20 cellular contexts compared by ENCODE assay signal in genomic region chr7:459584-460373, GRCh38. TPM values are rescaled to one million over a fixed set of nuclear protein-coding genes. Genes with fewer than 3 reads are reported as not detected.
DNase-seq lines count a peak whose midpoint lies in the region; ATAC-seq and TF ChIP-seq lines count a peak whose summit lies in the region.
"Had no signal": no experiment of that assay in that cellular context is flagged by ENCODE, and none has a peak within 500 bp of the region (broad histone marks: within the 10 kb centered on the region; RNA-seq: fewer than 3 reads in every experiment).

No MANE protein-coding gene starts in this region.

- no peak overlapping the region for H3K4me3 Mint-ChIP-seq in glutamatergic neuron (ENCODE audit: unreplicated experiment)
- H3K4me3 Mint-ChIP-seq: activated naive CD4-positive, alpha-beta T cell treated with anti-CD3 and anti-CD28 coated beads, Interleukin-2, amount 10 ng/mL, durations not matched to agents 7 days and 5 days had no signal

- H3K4me1 ChIP-seq in ACC112 (ENCODE audit: control insufficient read depth, insufficient read depth, low read length, unreplicated experiment), result peaks cover 22% of the 10 kb centered on the region
- H3K4me1 ChIP-seq in osteoblast (ENCODE audit: insufficient read depth, low read length), result peaks cover 30% of the 10 kb centered on the region

- H4K20me1 ChIP-seq in osteoblast (ENCODE audit: insufficient read depth, low read length), result no peaks in the 10 kb centered on the region

- no peaks in the 10 kb centered on the region for H3K36me3 Mint-ChIP-seq in glutamatergic neuron (ENCODE audit: unreplicated experiment)
- H3K36me3 Mint-ChIP-seq: activated naive CD4-positive, alpha-beta T cell treated with anti-CD3 and anti-CD28 coated beads, Interleukin-2, amount 10 ng/mL, durations not matched to agents 7 days and 5 days had no signal

- ATAC-seq in GM21786 (IDR thresholded peaks at IDR 0.05; ENCODE audit: unreplicated experiment), result no peak

- no peaks in the 10 kb centered on the region for H3K36me3 ChIP-seq in ACC112 (ENCODE audit: insufficient read depth, low read length)
- no peaks in the 10 kb centered on the region for H3K36me3 ChIP-seq in osteoblast (ENCODE audit: insufficient read depth, low read length)
- H3K36me3 ChIP-seq: BLaER1 treated with 17β-estradiol and CSF1 and Interleukin-3, amounts not matched to agents 10 nM and 100 nM; upper lobe of left lung had no signal

- H3K27me3 Mint-ChIP-seq in glutamatergic neuron (ENCODE audit: unreplicated experiment), result peaks cover 2% of the 10 kb centered on the region
- H3K27me3 Mint-ChIP-seq: activated naive CD4-positive, alpha-beta T cell treated with anti-CD3 and anti-CD28 coated beads, Interleukin-2, amount 10 ng/mL, durations not matched to agents 7 days and 5 days had no signal

- CTCF ChIA-PET in RWPE1 (lab: Yijun Ruan, JAX), result interaction anchor here (0.6 kb wide), 1 partner anchor 508 kb away, joined by 3 read pairs; no protein-coding TSS in a partner anchor

- no peak overlapping the region for H3K27ac Mint-ChIP-seq in glutamatergic neuron (ENCODE audit: unreplicated experiment)
- H3K27ac Mint-ChIP-seq: activated naive CD4-positive, alpha-beta T cell treated with anti-CD3 and anti-CD28 coated beads, Interleukin-2, amount 10 ng/mL, durations not matched to agents 7 days and 5 days had no signal

- in situ Hi-C loops in ACHN (cut with HindIII; ENCODE audit: low pct_ligation_motif_present, low pct_unique_long_range_greater_than_20kb, low sequenced_read_pairs), result no loop called here

- H3K27ac ChIP-seq in ACC112 (ENCODE audit: low read depth, low read length) (0 out of 2 replicates have a peak overlapping the region, but pooled peaks have one; percentile 2), RWPE1 (peak overlapping the region; percentile 2; the same call in 1 of the 2 replicates), osteoblast (ENCODE audit: low read depth, low read length) (peak overlapping the region; percentile 79)
- H3K27ac ChIP-seq: BLaER1 treated with 17β-estradiol and CSF1 and Interleukin-3, amounts not matched to agents 10 nM and 100 nM; upper lobe of left lung had no signal

- H3K79me2 ChIP-seq in ACC112 (ENCODE audit: control insufficient read depth, insufficient read depth, low read length, unreplicated experiment) (no peaks in the 10 kb centered on the region), osteoblast (ENCODE audit: insufficient read depth, low read length) (no peaks in the 10 kb centered on the region)

- no peaks in the 10 kb centered on the region for H3K9me3 ChIP-seq in osteoblast (ENCODE audit: low read depth, low read length)
- H3K9me3 ChIP-seq: BLaER1 treated with 17β-estradiol and CSF1 and Interleukin-3, amounts not matched to agents 10 nM and 100 nM; upper lobe of left lung had no signal

- H3K4me1 Mint-ChIP-seq in glutamatergic neuron (ENCODE audit: low read depth, unreplicated experiment), result no peaks in the 10 kb centered on the region
- H3K4me1 Mint-ChIP-seq: activated naive CD4-positive, alpha-beta T cell treated with anti-CD3 and anti-CD28 coated beads, Interleukin-2, amount 10 ng/mL, durations not matched to agents 7 days and 5 days had no signal

- H3K4me3 ChIP-seq in ACC112 (ENCODE audit: low read depth, low read length) (no peak overlapping the region), osteoblast (ENCODE audit: insufficient read depth, low read length) (peak overlapping the region; percentile 54)
- H3K4me3 ChIP-seq: BLaER1 treated with 17β-estradiol and CSF1 and Interleukin-3, amounts not matched to agents 10 nM and 100 nM; upper lobe of left lung had no signal

- POLR2A ChIA-PET in RWPE1 (lab: Yijun Ruan, JAX; ENCODE audit: low non-redundant PET), result no interaction called here

- peak overlapping the region; percentile 71 for H3K4me2 ChIP-seq in osteoblast (ENCODE audit: insufficient read depth, low read length)
- H3K4me2 ChIP-seq: BLaER1 treated with 17β-estradiol and CSF1 and Interleukin-3, amounts not matched to agents 10 nM and 100 nM had no signal

- no peaks in the 10 kb centered on the region for H3K9me3 Mint-ChIP-seq in glutamatergic neuron (ENCODE audit: unreplicated experiment)
- H3K9me3 Mint-ChIP-seq: activated naive CD4-positive, alpha-beta T cell treated with anti-CD3 and anti-CD28 coated beads, Interleukin-2, amount 10 ng/mL, durations not matched to agents 7 days and 5 days had no signal

- H2AFZ ChIP-seq in ACC112 (ENCODE audit: low read length, unreplicated experiment) (peak overlapping the region; percentile 42), osteoblast (ENCODE audit: low read length) (peak overlapping the region; percentile 86)

- no peak for TF ChIP-seq CTCF in RWPE1 (conservative IDR thresholded peaks at IDR 0.05; ENCODE audit: low read depth)
- no peak for TF ChIP-seq CTCF in glutamatergic neuron (IDR thresholded peaks at IDR 0.05; ENCODE audit: partially characterized antibody, unreplicated experiment)
- no peak for TF ChIP-seq CTCF in osteoblast (IDR thresholded peaks at IDR 0.05; ENCODE audit: extremely low read depth, low read depth, low read length)

- no peaks in the 10 kb centered on the region for H3K27me3 ChIP-seq in ACC112 (ENCODE audit: insufficient read depth, low read length)
- no peaks in the 10 kb centered on the region for H3K27me3 ChIP-seq in osteoblast (ENCODE audit: insufficient read depth, low read length)
- H3K27me3 ChIP-seq: BLaER1 treated with 17β-estradiol and CSF1 and Interleukin-3, amounts not matched to agents 10 nM and 100 nM; upper lobe of left lung had no signal

- DNase-seq in RWPE1 (ENCODE audit: low spot score) (no peak), glutamatergic neuron (peak; percentile 5), osteoblast (ENCODE audit: insufficient read length, low spot score, missing footprints) (peak; percentile 93), ACHN (no peak), NCI-H524 treated with DMSO at 0.1 percent for 48 hours (lab: John Stamatoyannopoulos, UW) (no peak), SHP77 (lab: John Stamatoyannopoulos, UW) (no peak)
- DNase-seq: activated CD8-positive, alpha-beta memory T cell treated with anti-CD3 and anti-CD28 coated beads for 24 hours; activated naive CD4-positive, alpha-beta T cell treated with anti-CD3 and anti-CD28 coated beads, Interleukin-2, amount 10 ng/mL, durations not matched to agents 7 days and 5 days; activated T-cell treated with anti-CD3 and anti-CD28 coated beads, Interleukin-2, amount 50 U/mL, for 48 hours; cerebellar nuclear complex; effector CD4-positive, alpha-beta T cell; erythroblast; hippocampal formation; Karpas-422; NCI-H187; occipital lobe had no signal

RNA-seq across cellular contexts. Expression of gene PDGFA, which starts 59.9 kb away (rescaled TPM):
- total RNA-seq in glutamatergic neuron (ENCODE audit: unreplicated experiment), result 7.6 TPM
- 32.6 and 35.9 TPM in 2 replicates for total RNA-seq in osteoblast

Comparison
In these comparisons a context has a peak if more than half of its experiments do, and no peak if none do; other contexts are left out.
1. H3K27ac ChIP-seq: peak in every context shown above with its lines; median percentile 79 in osteoblast; 2 in ACC112; 2 in RWPE1.
2. DNase-seq: peak in glutamatergic neuron (single experiment) and osteoblast (single experiment); none in RWPE1 (single experiment), ACHN (single experiment), NCI-H524 treated with DMSO at 0.1 percent for 48 hours (single experiment) and SHP77 (0 of 2).